9 cellular contexts compared by ENCODE assay signal in genomic region chr11:72308226-72309073, GRCh38.
A peak's percentile ranks its signal among the peaks of the same experiment; 100 is the strongest.
DNase-seq lines count a peak whose midpoint lies in the region; ATAC-seq and TF ChIP-seq lines count a peak whose summit lies in the region.
"Had no signal": no experiment of that assay in that cellular context is flagged by ENCODE, and none has a peak within 500 bp of the region (broad histone marks: within the 10 kb centered on the region; RNA-seq: fewer than 3 reads in every experiment).

No MANE protein-coding gene starts in this region.

- TF ChIP-seq CTCF in AG04450 (IDR thresholded peaks at IDR 0.05; ENCODE audit: low read depth, low read length) (no peak), OCI-LY3 (IDR thresholded peaks at IDR 0.05; ENCODE audit: low read depth, low read length) (no peak), foreskin fibroblast (IDR thresholded peaks at IDR 0.05; ENCODE audit: low read depth, low read length) (no peak), WTC11 (IDR thresholded peaks at IDR 0.05) (no peak)

- H3K9me3 Mint-ChIP-seq in activated T-helper 1 cell treated with anti-CD3 and anti-CD28 coated beads, Interleukin-12 subunit alpha, Interleukin-12 subunit beta, Interleukin-2, Interleukin-4 antibody, amounts not matched to agents 30 ng/mL and 10 ng/mL and 1 ng/mL, durations not matched to agents 14 hours and 24 hours and 36 hours = no peaks in the 10 kb centered on the region
- H3K9me3 Mint-ChIP-seq in WTC11 = no peaks in the 10 kb centered on the region
- H3K9me3 Mint-ChIP-seq: CD4-positive, CD25-positive, alpha-beta regulatory T cell had no signal

- H3K4me1 Mint-ChIP-seq in activated T-helper 1 cell treated with anti-CD3 and anti-CD28 coated beads, Interleukin-12 subunit alpha, Interleukin-12 subunit beta, Interleukin-2, Interleukin-4 antibody, amounts not matched to agents 30 ng/mL and 10 ng/mL and 1 ng/mL, durations not matched to agents 14 hours and 24 hours and 36 hours (ENCODE audit: low read depth) = no peaks in the 10 kb centered on the region
- H3K4me1 Mint-ChIP-seq in WTC11 = no peaks in the 10 kb centered on the region
- H3K4me1 Mint-ChIP-seq: CD4-positive, CD25-positive, alpha-beta regulatory T cell had no signal

- H3K4me1 ChIP-seq in OCI-LY3 (ENCODE audit: low read length) = peaks cover 15% of the 10 kb centered on the region

- CTCF ChIA-PET in AG04450 (lab: Charles Lee) (interaction anchor here (1.8 kb wide), 1 partner anchor 122 kb away, joined by 7 read pairs; no protein-coding TSS in a partner anchor), WTC11 (lab: Charles Lee) (interaction anchor here (0.9 kb wide), 2 partner anchors 70 to 122 kb away, joined by 3 read pairs; no protein-coding TSS in a partner anchor)

- ATAC-seq in HG03139 (IDR thresholded peaks at IDR 0.05; ENCODE audit: unreplicated experiment) (peak; percentile 63), WTC11 (no peak)

- no peaks in the 10 kb centered on the region for H4K20me1 ChIP-seq in OCI-LY3 (ENCODE audit: insufficient read depth, low read length)

- peak overlapping the region; percentile 72 for H3K4me2 ChIP-seq in OCI-LY3 (ENCODE audit: low read length)

- no peaks in the 10 kb centered on the region for H3K27me3 Mint-ChIP-seq in activated T-helper 1 cell treated with anti-CD3 and anti-CD28 coated beads, Interleukin-12 subunit alpha, Interleukin-12 subunit beta, Interleukin-2, Interleukin-4 antibody, amounts not matched to agents 30 ng/mL and 10 ng/mL and 1 ng/mL, durations not matched to agents 14 hours and 24 hours and 36 hours (ENCODE audit: insufficient read depth)
- H3K27me3 Mint-ChIP-seq in WTC11 (ENCODE audit: low read depth) = no peaks in the 10 kb centered on the region
- H3K27me3 Mint-ChIP-seq: CD4-positive, CD25-positive, alpha-beta regulatory T cell had no signal

- POLR2A ChIA-PET in AG04450 (lab: Yijun Ruan, JAX) = interaction anchor here (0.7 kb wide), 1 partner anchor 17 kb away, joined by 3 read pairs; no protein-coding TSS in a partner anchor
- POLR2A ChIA-PET in WTC11 (lab: Charles Lee) = no interaction called here

- peak overlapping the region; percentile 57 for H3K27ac ChIP-seq in AG04450 (ENCODE audit: low read depth, low read length)
- no peak overlapping the region for H3K27ac ChIP-seq in OCI-LY3 (ENCODE audit: low read length)

- intact Hi-C loops in activated T-helper 1 cell treated with anti-CD3 and anti-CD28 coated beads, Interleukin-12 subunit alpha, Interleukin-12 subunit beta, Interleukin-2, Interleukin-4 antibody, amounts not matched to agents 30 ng/mL and 10 ng/mL and 1 ng/mL, durations not matched to agents 14 hours and 24 hours and 36 hours (cut with micrococcal nuclease) = no loop called here

- H3K4me3 ChIP-seq in AG04450 (ENCODE audit: low read depth, low read length) = no peak overlapping the region
- H3K4me3 ChIP-seq in OCI-LY3 (ENCODE audit: low read length) = peak overlapping the region; percentile 31
- no peak overlapping the region for H3K4me3 ChIP-seq in foreskin fibroblast (ENCODE audit: low read depth in 1 of 2, low read length in 2 of 2)

- peaks cover 13% of the 10 kb centered on the region for H3K36me3 ChIP-seq in OCI-LY3 (replicated peaks; ENCODE audit: low read depth, low read length)

- peak; percentile 91 for DNase-seq in AG04450 (ENCODE audit: low read depth, low spot score)
- DNase-seq in foreskin fibroblast = peak; percentile 83 to 92
- no peak for DNase-seq in SKM-1 treated with dmso at 0.1 percent for 144 hours (lab: John Stamatoyannopoulos, UW; ENCODE audit: unreplicated experiment)
- no peak for DNase-seq in OCI-M2 (lab: John Stamatoyannopoulos, UW; ENCODE audit: unreplicated experiment)
- DNase-seq in activated T-helper 1 cell treated with anti-CD3 and anti-CD28 coated beads, Interleukin-12 subunit alpha, Interleukin-12 subunit beta, Interleukin-2, Interleukin-4 antibody, amounts not matched to agents 30 ng/mL and 10 ng/mL and 1 ng/mL, durations not matched to agents 14 hours and 24 hours and 36 hours (ENCODE audit: low spot score) = no peak
- no peak for DNase-seq in WTC11 (ENCODE audit: low spot score)
- DNase-seq: CD4-positive, CD25-positive, alpha-beta regulatory T cell had no signal

- peaks cover 7% of the 10 kb centered on the region for H3K36me3 Mint-ChIP-seq in activated T-helper 1 cell treated with anti-CD3 and anti-CD28 coated beads, Interleukin-12 subunit alpha, Interleukin-12 subunit beta, Interleukin-2, Interleukin-4 antibody, amounts not matched to agents 30 ng/mL and 10 ng/mL and 1 ng/mL, durations not matched to agents 14 hours and 24 hours and 36 hours (ENCODE audit: low read depth)
- peaks cover 6% of the 10 kb centered on the region; the same call in 1 of the 2 replicates for H3K36me3 Mint-ChIP-seq in WTC11

- no peak overlapping the region for H3K27ac Mint-ChIP-seq in activated T-helper 1 cell treated with anti-CD3 and anti-CD28 coated beads, Interleukin-12 subunit alpha, Interleukin-12 subunit beta, Interleukin-2, Interleukin-4 antibody, amounts not matched to agents 30 ng/mL and 10 ng/mL and 1 ng/mL, durations not matched to agents 14 hours and 24 hours and 36 hours
- H3K27ac Mint-ChIP-seq in WTC11 = no peak overlapping the region

- no peaks in the 10 kb centered on the region for H3K9me3 ChIP-seq in AG04450 (ENCODE audit: control insufficient read depth, insufficient read depth, low read length)
- H3K9me3 ChIP-seq in OCI-LY3 (ENCODE audit: insufficient read depth, low read length) = no peaks in the 10 kb centered on the region

- H2AFZ ChIP-seq in OCI-LY3 (ENCODE audit: low read depth, low read length) = no peak overlapping the region

- no peaks in the 10 kb centered on the region for H3K79me2 ChIP-seq in OCI-LY3 (ENCODE audit: low read length)

- H3K9ac ChIP-seq in OCI-LY3 (ENCODE audit: low read length) = no peak overlapping the region; the same call in 1 of the 2 replicates

- H3K27me3 ChIP-seq in AG04450 (ENCODE audit: control insufficient read depth, insufficient read depth, low read length) = no peaks in the 10 kb centered on the region
- H3K27me3 ChIP-seq in OCI-LY3 (ENCODE audit: low read depth, low read length) = no peaks in the 10 kb centered on the region

- no peak overlapping the region for H3K4me3 Mint-ChIP-seq in activated T-helper 1 cell treated with anti-CD3 and anti-CD28 coated beads, Interleukin-12 subunit alpha, Interleukin-12 subunit beta, Interleukin-2, Interleukin-4 antibody, amounts not matched to agents 30 ng/mL and 10 ng/mL and 1 ng/mL, durations not matched to agents 14 hours and 24 hours and 36 hours
- H3K4me3 Mint-ChIP-seq in WTC11 = no peak overlapping the region
- H3K4me3 Mint-ChIP-seq: CD4-positive, CD25-positive, alpha-beta regulatory T cell had no signal

TF ChIP-seq in WTC11, 78 proteins besides CTCF, POLR2A, EP300 and RAD21 (continues in another document):
- TF ChIP-seq ATF6 (CRISPR knock-in tag; IDR thresholded peaks at IDR 0.05) (no peak), CREM (CRISPR knock-in tag; IDR thresholded peaks at IDR 0.05) (no peak), STAT6 (CRISPR knock-in tag; conservative IDR thresholded peaks at IDR 0.05; ENCODE audit: low read depth) (no peak), MAX (CRISPR knock-in tag; IDR thresholded peaks at IDR 0.05) (no peak), ELF4 (CRISPR knock-in tag; IDR thresholded peaks at IDR 0.05; ENCODE audit: low read depth) (no peak), NR1H2 (CRISPR knock-in tag; IDR thresholded peaks at IDR 0.05) (no peak), RORB (CRISPR knock-in tag; IDR thresholded peaks at IDR 0.05) (no peak), PREB (CRISPR knock-in tag; IDR thresholded peaks at IDR 0.05; ENCODE audit: borderline replicate concordance) (no peak)

Comparison
In these comparisons a context has a peak if more than half of its experiments do, and no peak if none do; other contexts are left out.
1. DNase-seq: peak in AG04450 (single experiment) and foreskin fibroblast (2 of 2); none in SKM-1 treated with dmso at 0.1 percent for 144 hours (single experiment), OCI-M2 (single experiment), activated T-helper 1 cell treated with anti-CD3 and anti-CD28 coated beads, Interleukin-12 subunit alpha, Interleukin-12 subunit beta, Interleukin-2, Interleukin-4 antibody, amounts not matched to agents 30 ng/mL and 10 ng/mL and 1 ng/mL, durations not matched to agents 14 hours and 24 hours and 36 hours (single experiment) and WTC11 (single experiment).